In the genomic region with DNA sequence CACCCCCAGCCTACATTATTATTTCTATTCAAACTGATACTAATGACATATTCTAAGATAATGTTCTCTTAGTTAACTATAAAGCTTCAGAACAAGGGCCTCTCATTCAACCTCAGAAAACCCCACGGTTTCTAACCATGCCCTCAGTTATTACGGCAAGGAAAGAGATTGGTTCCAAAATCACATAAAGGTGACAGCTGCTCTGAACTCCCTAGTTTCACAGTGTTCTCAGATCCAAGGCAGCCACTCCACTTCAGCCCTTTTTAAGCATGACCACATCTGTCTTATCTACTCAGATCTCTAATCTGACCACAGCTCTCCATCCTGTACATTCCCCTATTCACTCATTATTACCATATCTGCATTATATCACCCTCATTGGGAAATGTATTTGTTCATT, we compare ENCODE assay signal across 30 cellular contexts.
A peak's percentile ranks its signal among the peaks of the same experiment; 100 is the strongest.
DNase-seq lines count a peak whose midpoint lies in the region; ATAC-seq, FAIRE-seq and TF ChIP-seq lines count a peak whose summit lies in the region.
"Had no signal": no experiment of that assay in that cellular context is flagged by ENCODE, and none has a peak within 500 bp of the region (broad histone marks: within the 10 kb centered on the region; RNA-seq: fewer than 3 reads in every experiment).

No MANE protein-coding gene starts in this region.

- no peak overlapping the region for H2AFZ ChIP-seq in astrocyte (ENCODE audit: low read depth, low read length)

- no peaks in the 10 kb centered on the region for H3K36me3 Mint-ChIP-seq in activated T-cell treated with anti-CD3 and anti-CD28 coated beads, Interleukin-2, amount 50 U/mL, for 4 hours (ENCODE audit: insufficient read depth)
- no peaks in the 10 kb centered on the region for H3K36me3 Mint-ChIP-seq in astrocyte (ENCODE audit: low read depth, unreplicated experiment)
- no peaks in the 10 kb centered on the region for H3K36me3 Mint-ChIP-seq in stimulated activated memory B cell treated with anti-CD40 and anti-IgM and Interleukin-4, amounts not matched to agents 10 μg/mL and 1 μg/mL and 100 μg/mL, for 72 hours
- H3K36me3 Mint-ChIP-seq: activated CD4-positive, alpha-beta memory T cell treated with anti-CD3 and anti-CD28 coated beads for 36 hours; CD8-positive, alpha-beta memory T cell; memory B cell; WTC11 had no signal

- peaks cover 3% of the 10 kb centered on the region for H3K9me3 Mint-ChIP-seq in activated T-cell treated with anti-CD3 and anti-CD28 coated beads, Interleukin-2, amount 50 U/mL, for 4 hours
- no peaks in the 10 kb centered on the region for H3K9me3 Mint-ChIP-seq in astrocyte (ENCODE audit: unreplicated experiment)
- H3K9me3 Mint-ChIP-seq in stimulated activated memory B cell treated with anti-CD40 and anti-IgM and Interleukin-4, amounts not matched to agents 10 μg/mL and 1 μg/mL and 100 μg/mL, for 72 hours = peaks cover 3% of the 10 kb centered on the region
- H3K9me3 Mint-ChIP-seq: activated CD4-positive, alpha-beta memory T cell treated with anti-CD3 and anti-CD28 coated beads for 36 hours; CD8-positive, alpha-beta memory T cell; WTC11 had no signal

- peaks cover 9% of the 10 kb centered on the region for H3K4me1 ChIP-seq in astrocyte (ENCODE audit: insufficient read depth, low read length)
- H3K4me1 ChIP-seq: A549, foreskin keratinocyte had no signal

- H3K27ac Mint-ChIP-seq in astrocyte (ENCODE audit: unreplicated experiment) = no peak overlapping the region
- no peak overlapping the region for H3K27ac Mint-ChIP-seq in stimulated activated memory B cell treated with anti-CD40 and anti-IgM and Interleukin-4, amounts not matched to agents 10 μg/mL and 1 μg/mL and 100 μg/mL, for 72 hours
- H3K27ac Mint-ChIP-seq: activated CD4-positive, alpha-beta memory T cell treated with anti-CD3 and anti-CD28 coated beads for 36 hours; B cell; memory B cell; WTC11 had no signal

- H3K27me3 Mint-ChIP-seq in activated T-cell treated with anti-CD3 and anti-CD28 coated beads, Interleukin-2, amount 50 U/mL, for 4 hours (ENCODE audit: low read depth) = no peaks in the 10 kb centered on the region
- peaks cover 5% of the 10 kb centered on the region for H3K27me3 Mint-ChIP-seq in astrocyte (ENCODE audit: low read depth, unreplicated experiment)
- H3K27me3 Mint-ChIP-seq in stimulated activated memory B cell treated with anti-CD40 and anti-IgM and Interleukin-4, amounts not matched to agents 10 μg/mL and 1 μg/mL and 100 μg/mL, for 72 hours = no peaks in the 10 kb centered on the region
- H3K27me3 Mint-ChIP-seq: activated CD4-positive, alpha-beta memory T cell treated with anti-CD3 and anti-CD28 coated beads for 36 hours had no signal

- no peaks in the 10 kb centered on the region for H3K9me3 ChIP-seq in astrocyte (ENCODE audit: insufficient read depth, low read depth, low read length)
- H3K9me3 ChIP-seq: A549, heart right ventricle, neutrophil, psoas muscle, upper lobe of right lung had no signal

- no peak for DNase-seq in activated T-cell treated with anti-CD3 and anti-CD28 coated beads, Interleukin-2, amount 50 U/mL, for 4 hours
- DNase-seq in activated T-cell treated with anti-CD3 and anti-CD28 coated beads, Interleukin-2, amount 50 U/mL, for 1 hour = no peak
- peak; percentile 65 for DNase-seq in astrocyte (ENCODE audit: low read depth)
- DNase-seq in stimulated activated naive CD8-positive, alpha-beta T cell treated with anti-CD3 and anti-CD28 coated beads, Interleukin-15, Interleukin-2, amounts not matched to agents 100 U/mL and 50 U/mL, for 24 hours = no peak
- no peak for DNase-seq in cardiac septum (ENCODE audit: low spot score)
- DNase-seq in cerebellar cortex (ENCODE audit: low spot score) = no peak
- DNase-seq: activated CD4-positive, alpha-beta memory T cell treated with anti-CD3 and anti-CD28 coated beads for 36 hours; activated naive CD4-positive, alpha-beta T cell; anterior cingulate cortex; CD8-positive, alpha-beta memory T cell; central memory CD4-positive, alpha-beta T cell; foreskin keratinocyte; GF-D8; heart right ventricle; Kasumi-1; NCI-H187; psoas muscle; T-helper 9 cell; upper lobe of right lung had no signal

- no peak overlapping the region for H3K4me3 ChIP-seq in astrocyte (ENCODE audit: insufficient read depth, low read depth, low read length)
- H3K4me3 ChIP-seq: A549, heart right ventricle, upper lobe of right lung had no signal

- H3K27me3 ChIP-seq in astrocyte (ENCODE audit: insufficient read depth, low read length) = no peaks in the 10 kb centered on the region
- H3K27me3 ChIP-seq: foreskin keratinocyte, heart right ventricle, neutrophil, upper lobe of right lung had no signal

- no peak overlapping the region for H3K27ac ChIP-seq in astrocyte (ENCODE audit: low read depth, low read length)
- H3K27ac ChIP-seq: A549, foreskin keratinocyte, heart right ventricle, HL-60, neutrophil, upper lobe of right lung had no signal

- H3K79me2 ChIP-seq in astrocyte (ENCODE audit: insufficient read depth, low read length) = no peaks in the 10 kb centered on the region

- H4K20me1 ChIP-seq in astrocyte (ENCODE audit: insufficient read depth, low read length) = no peaks in the 10 kb centered on the region

- no peaks in the 10 kb centered on the region for H3K36me3 ChIP-seq in astrocyte (ENCODE audit: insufficient read depth, low read length)
- H3K36me3 ChIP-seq: heart right ventricle, neutrophil, upper lobe of right lung had no signal

- peaks cover 21% of the 10 kb centered on the region for H3K4me1 Mint-ChIP-seq in activated T-cell treated with anti-CD3 and anti-CD28 coated beads, Interleukin-2, amount 50 U/mL, for 4 hours (ENCODE audit: low read depth)
- peaks cover 7% of the 10 kb centered on the region for H3K4me1 Mint-ChIP-seq in astrocyte (ENCODE audit: low read depth, unreplicated experiment)
- peaks cover 32% of the 10 kb centered on the region for H3K4me1 Mint-ChIP-seq in stimulated activated memory B cell treated with anti-CD40 and anti-IgM and Interleukin-4, amounts not matched to agents 10 μg/mL and 1 μg/mL and 100 μg/mL, for 72 hours

- H3K9ac ChIP-seq in astrocyte (ENCODE audit: low read length) = no peak overlapping the region

- FAIRE-seq in astrocyte (lab: Jason Lieb, UNC) = no peak
- FAIRE-seq: A549, H54, HepG2 had no signal

- intact Hi-C loops in cardiac septum (cut with DNase I) = no loop called here

- H3K4me3 Mint-ChIP-seq in activated T-cell treated with anti-CD3 and anti-CD28 coated beads, Interleukin-2, amount 50 U/mL, for 4 hours = no peak overlapping the region
- H3K4me3 Mint-ChIP-seq in astrocyte (ENCODE audit: unreplicated experiment) = no peak overlapping the region
- H3K4me3 Mint-ChIP-seq in stimulated activated memory B cell treated with anti-CD40 and anti-IgM and Interleukin-4, amounts not matched to agents 10 μg/mL and 1 μg/mL and 100 μg/mL, for 72 hours = no peak overlapping the region
- H3K4me3 Mint-ChIP-seq: activated CD4-positive, alpha-beta memory T cell treated with anti-CD3 and anti-CD28 coated beads for 36 hours; B cell; CD8-positive, alpha-beta memory T cell; memory B cell; WTC11 had no signal

- no peak overlapping the region for H3K4me2 ChIP-seq in astrocyte (ENCODE audit: low read length)
- H3K4me2 ChIP-seq: A549 had no signal

- ATAC-seq in activated T-cell treated with anti-CD3 and anti-CD28 coated beads, Interleukin-2, amount 50 U/mL, for 4 hours = peak; percentile 39 to 46
- peak; percentile 47 for ATAC-seq in HG02938 (IDR thresholded peaks at IDR 0.05; ENCODE audit: unreplicated experiment)
- ATAC-seq in stimulated activated naive CD8-positive, alpha-beta T cell treated with anti-CD3 and anti-CD28 coated beads, Interleukin-15, Interleukin-2, amounts not matched to agents 100 U/mL and 50 U/mL, for 24 hours = peak; percentile 58
- ATAC-seq in stimulated activated memory B cell treated with anti-CD40 and anti-IgM and Interleukin-4, amounts not matched to agents 10 μg/mL and 1 μg/mL and 100 μg/mL, for 72 hours = no peak
- ATAC-seq: A549, foreskin keratinocyte, heart right ventricle, psoas muscle, Right ventricle myocardium inferior, upper lobe of right lung, WTC11 had no signal

- no peak for TF ChIP-seq CTCF in astrocyte (IDR thresholded peaks at IDR 0.05; ENCODE audit: insufficient read depth, low read depth, low read length)
